ENCODE assay signal across 27 cellular contexts in genomic region chr3:106729481-106729880, GRCh38.
A peak's percentile ranks its signal among the peaks of the same experiment; 100 is the strongest.
DNase-seq lines count a peak whose midpoint lies in the region; ATAC-seq, FAIRE-seq and TF ChIP-seq lines count a peak whose summit lies in the region.
"Had no signal": no experiment of that assay in that cellular context is flagged by ENCODE, and none has a peak within 500 bp of the region (broad histone marks: within the 10 kb centered on the region; RNA-seq: fewer than 3 reads in every experiment).

No MANE protein-coding gene starts in this region.

- TF ChIP-seq EP300 in transverse colon (IDR thresholded peaks at IDR 0.05; ENCODE audit: low read depth) = no peak

- BruUV-seq in Calu3 (replicated peaks; lab: Mats Ljungman, UMichigan) = no TSS peak
- no TSS peak for BruUV-seq in PC-3 (replicated peaks; lab: Mats Ljungman, UMichigan)

- H3K9ac ChIP-seq in PC-3 (ENCODE audit: low read length) = no peak overlapping the region
- H3K9ac ChIP-seq in endodermal cell (ENCODE audit: extremely low read depth, low read length, poor library complexity, severe bottlenecking) = no peak overlapping the region
- no peak overlapping the region for H3K9ac ChIP-seq in neural progenitor cell
- no peak overlapping the region for H3K9ac ChIP-seq in colonic mucosa (ENCODE audit: low read depth in 2 of 2, low read length in 2 of 2)
- H3K9ac ChIP-seq: KMS-11 had no signal

- H3K27ac Mint-ChIP-seq in Calu3 (ENCODE audit: unreplicated experiment) (peak overlapping the region; percentile 85), endodermal cell (no peak overlapping the region), neural progenitor cell (peak overlapping the region; percentile 97)
- H3K27ac Mint-ChIP-seq: activated CD4-positive, alpha-beta memory T cell treated with anti-CD3 and anti-CD28 coated beads for 36 hours; activated naive CD4-positive, alpha-beta T cell treated with anti-CD3 and anti-CD28 coated beads, Interleukin-2, amount 50 U/mL, for 72 hours; activated T-helper 17 cell treated with anti-CD3 and anti-CD28 coated beads, Interleukin-2, amount 50 U/mL, for 72 hours; naive thymus-derived CD4-positive, alpha-beta T cell; T-helper 17 cell had no signal

- no peak for ATAC-seq in PC-3
- ATAC-seq: activated naive CD4-positive, alpha-beta T cell treated with anti-CD3 and anti-CD28 coated beads, Interleukin-2, amount 50 U/mL, for 72 hours; activated T-helper 17 cell treated with anti-CD3 and anti-CD28 coated beads, Interleukin-2, amount 50 U/mL, for 72 hours; heart right ventricle; naive thymus-derived CD4-positive, alpha-beta T cell; T-helper 17 cell had no signal

- H3K27me3 ChIP-seq in PC-3 (ENCODE audit: low read length) = no peaks in the 10 kb centered on the region
- H3K27me3 ChIP-seq in endodermal cell (ENCODE audit: control insufficient read depth, insufficient read depth, low read length, poor library complexity, severe bottlenecking) = no peaks in the 10 kb centered on the region
- no peaks in the 10 kb centered on the region for H3K27me3 ChIP-seq in neural progenitor cell
- no peaks in the 10 kb centered on the region for H3K27me3 ChIP-seq in transverse colon
- no peaks in the 10 kb centered on the region for H3K27me3 ChIP-seq in colonic mucosa
- H3K27me3 ChIP-seq: ascending aorta, heart right ventricle, spleen had no signal

- POLR2A ChIA-PET in PC-3 (lab: Charles Lee; ENCODE audit: unreplicated experiment) = no interaction called here

- H3K9me3 ChIP-seq in PC-3 (ENCODE audit: low read length) (no peaks in the 10 kb centered on the region), endodermal cell (ENCODE audit: control insufficient read depth, low read length) (no peaks in the 10 kb centered on the region), neural progenitor cell (ENCODE audit: low read depth) (no peaks in the 10 kb centered on the region), transverse colon (no peaks in the 10 kb centered on the region), colonic mucosa (no peaks in the 10 kb centered on the region)
- H3K9me3 ChIP-seq: ascending aorta, heart right ventricle, ovary, spleen had no signal

- H3K4me3 Mint-ChIP-seq in Calu3 (ENCODE audit: low read depth, unreplicated experiment) = no peak overlapping the region
- H3K4me3 Mint-ChIP-seq in endodermal cell = no peak overlapping the region
- H3K4me3 Mint-ChIP-seq in neural progenitor cell = no peak overlapping the region
- H3K4me3 Mint-ChIP-seq: activated CD4-positive, alpha-beta memory T cell treated with anti-CD3 and anti-CD28 coated beads for 36 hours; activated T-helper 17 cell treated with anti-CD3 and anti-CD28 coated beads, Interleukin-2, amount 50 U/mL, for 72 hours; naive thymus-derived CD4-positive, alpha-beta T cell; T-helper 17 cell had no signal

- H3K27me3 Mint-ChIP-seq in Calu3 (ENCODE audit: unreplicated experiment) (no peaks in the 10 kb centered on the region), endodermal cell (ENCODE audit: insufficient read depth) (no peaks in the 10 kb centered on the region), neural progenitor cell (ENCODE audit: insufficient read depth, low read depth) (no peaks in the 10 kb centered on the region)

- no peak for FAIRE-seq in GM19239 (lab: Jason Lieb, UNC)

- H3K79me2 ChIP-seq in PC-3 (ENCODE audit: low read length) (no peaks in the 10 kb centered on the region), neural progenitor cell (ENCODE audit: low read depth) (no peaks in the 10 kb centered on the region)

- H3K9me2 ChIP-seq in PC-3 (replicated peaks; ENCODE audit: low read length) = no peaks in the 10 kb centered on the region

- no peak for TF ChIP-seq POLR2A in transverse colon (IDR thresholded peaks at IDR 0.05)

- WGBS in endodermal cell (ENCODE audit: insufficient coverage in 1 of 2, insufficient read length in 1 of 2), 2 experiments = 90% methylated on average over 1 of the region's 1 CpG; no CpG with 5 or more reads in 1 of the 2 experiments
- WGBS in transverse colon (ENCODE audit: low coverage in 1 of 2), 2 donors = 68 to 92% methylated on average over 1 of the region's 1 CpG

- H3K27ac ChIP-seq in PC-3 (ENCODE audit: low read length) (peak overlapping the region; percentile 75), endodermal cell (ENCODE audit: low read depth, low read length) (peak overlapping the region; percentile 96), neural progenitor cell (no peak overlapping the region), transverse colon (no peak overlapping the region), colonic mucosa (no peak overlapping the region)
- H3K27ac ChIP-seq: KMS-11, SK-N-MC, spleen had no signal

- H3K36me3 Mint-ChIP-seq in Calu3 (ENCODE audit: insufficient read depth, unreplicated experiment) (peaks cover 4% of the 10 kb centered on the region), endodermal cell (ENCODE audit: low read depth) (no peaks in the 10 kb centered on the region), neural progenitor cell (no peaks in the 10 kb centered on the region)
- H3K36me3 Mint-ChIP-seq: activated CD4-positive, alpha-beta memory T cell treated with anti-CD3 and anti-CD28 coated beads for 36 hours; activated naive CD4-positive, alpha-beta T cell treated with anti-CD3 and anti-CD28 coated beads, Interleukin-2, amount 50 U/mL, for 72 hours; naive thymus-derived CD4-positive, alpha-beta T cell had no signal

- H3K4me2 ChIP-seq in PC-3 (ENCODE audit: low read length) = peak overlapping the region; percentile 78
- no peak overlapping the region for H3K4me2 ChIP-seq in neural progenitor cell
- H3K4me2 ChIP-seq: KMS-11 had no signal

- DNase-seq in Calu3 (no peak), PC-3 (no peak), endodermal cell (no peak), neural progenitor cell (ENCODE audit: low spot score) (no peak), G401 (ENCODE audit: low spot score) (no peak), transverse colon (no peak), GM19239 (ENCODE audit: insufficient read length, low spot score) (no peak), colonic mucosa (no peak)
- DNase-seq: activated CD4-positive, alpha-beta memory T cell treated with anti-CD3 and anti-CD28 coated beads for 36 hours; activated CD4-positive, CD25-positive, alpha-beta regulatory T cell treated with anti-CD3 and anti-CD28 coated beads, Interleukin-2, amount 50 U/mL, for 72 hours; activated CD8-positive, alpha-beta memory T cell treated with anti-CD3 and anti-CD28 coated beads, Interleukin-2, amount 50 U/mL, for 48 hours; heart right ventricle; mesendoderm; naive thymus-derived CD4-positive, alpha-beta T cell; NCI-H1436; NCI-H2107; NCI-H446; NCI-H774; ovary; RPMI8226; spleen; T-helper 17 cell had no signal

- intact Hi-C loops in Calu3 (cut with micrococcal nuclease; ENCODE audit: unreplicated experiment) = loop anchor here (5.0 to 10.0 kb wide), 4 partner anchors 38 to 395 kb away; no protein-coding TSS in a partner anchor
- intact Hi-C loops in PC-3 (cut with micrococcal nuclease) = loop anchor here (5.0 to 10.0 kb wide), 2 partner anchors 95 to 862 kb away; partner anchors contain the start of gene CBLB
- intact Hi-C loops in transverse colon (cut with DNase I; ENCODE audit: low total_unique reads) = no loop called here
- intact Hi-C loops in colonic mucosa (cut with DNase I) = no loop called here

- TF ChIP-seq CTCF in Calu3 (IDR thresholded peaks at IDR 0.05; ENCODE audit: unreplicated experiment) (no peak), PC-3 (conservative IDR thresholded peaks at IDR 0.05; ENCODE audit: low read depth, low read length) (no peak), endodermal cell (conservative IDR thresholded peaks at IDR 0.05) (no peak), neural progenitor cell (IDR thresholded peaks at IDR 0.05) (no peak), transverse colon (IDR thresholded peaks at IDR 0.05) (no peak), colonic mucosa (IDR thresholded peaks at IDR 0.05) (no peak)

- H3K4me1 ChIP-seq in PC-3 (ENCODE audit: insufficient read depth, low read length) = peaks cover 27% of the 10 kb centered on the region
- H3K4me1 ChIP-seq in endodermal cell (ENCODE audit: control insufficient read depth, insufficient read depth, low read length) = no peaks in the 10 kb centered on the region
- H3K4me1 ChIP-seq in neural progenitor cell = no peaks in the 10 kb centered on the region
- no peaks in the 10 kb centered on the region for H3K4me1 ChIP-seq in transverse colon
- no peaks in the 10 kb centered on the region for H3K4me1 ChIP-seq in colonic mucosa
- H3K4me1 ChIP-seq: ascending aorta, spleen had no signal

- H3K4me1 Mint-ChIP-seq in Calu3 (ENCODE audit: low read depth, unreplicated experiment) (peaks cover 55% of the 10 kb centered on the region), endodermal cell (peaks cover 10% of the 10 kb centered on the region), neural progenitor cell (peaks cover 33% of the 10 kb centered on the region)
- H3K4me1 Mint-ChIP-seq: activated T-helper 17 cell treated with anti-CD3 and anti-CD28 coated beads, Interleukin-2, amount 50 U/mL, for 72 hours; naive thymus-derived CD4-positive, alpha-beta T cell; T-helper 17 cell had no signal

- H4K20me1 ChIP-seq in PC-3 (ENCODE audit: low read length) = no peaks in the 10 kb centered on the region
- no peaks in the 10 kb centered on the region for H4K20me1 ChIP-seq in neural progenitor cell (ENCODE audit: low read depth)

- no peaks in the 10 kb centered on the region for H3K36me3 ChIP-seq in PC-3 (ENCODE audit: low read depth, low read length)
- no peaks in the 10 kb centered on the region for H3K36me3 ChIP-seq in endodermal cell (ENCODE audit: control insufficient read depth, insufficient read depth, low read length)
- H3K36me3 ChIP-seq in neural progenitor cell = no peaks in the 10 kb centered on the region
- H3K36me3 ChIP-seq in transverse colon = no peaks in the 10 kb centered on the region
- H3K36me3 ChIP-seq in colonic mucosa = no peaks in the 10 kb centered on the region
- H3K36me3 ChIP-seq: ascending aorta, heart right ventricle, ovary, spleen had no signal

- H3F3A ChIP-seq in PC-3 (ENCODE audit: low read length, unreplicated experiment) = peaks cover 5% of the 10 kb centered on the region
- no peaks in the 10 kb centered on the region for H3F3A ChIP-seq in neural progenitor cell (ENCODE audit: low read depth)

- in situ Hi-C loops in G401 (cut with HindIII; ENCODE audit: low sequenced_read_pairs) (no loop called here), transverse colon (cut with MboI; ENCODE audit: low pct_ligation_motif_present in 1 of 4, low pct_unique_long_range_greater_than_20kb in 1 of 4, low sequenced_read_pairs in 3 of 4) (no loop called here)

- H2AFZ ChIP-seq in PC-3 (ENCODE audit: low read length) = peak overlapping the region; percentile 68; the same call in 1 of the 2 replicates
- no peak overlapping the region for H2AFZ ChIP-seq in neural progenitor cell (replicated peaks)

- H3K9me3 Mint-ChIP-seq in Calu3 (ENCODE audit: low read depth, unreplicated experiment) = peaks cover 3% of the 10 kb centered on the region
- H3K9me3 Mint-ChIP-seq in endodermal cell = no peaks in the 10 kb centered on the region
- no peaks in the 10 kb centered on the region for H3K9me3 Mint-ChIP-seq in neural progenitor cell
- H3K9me3 Mint-ChIP-seq: activated CD4-positive, alpha-beta memory T cell treated with anti-CD3 and anti-CD28 coated beads for 36 hours; activated naive CD4-positive, alpha-beta T cell treated with anti-CD3 and anti-CD28 coated beads, Interleukin-2, amount 50 U/mL, for 72 hours; activated T-helper 17 cell treated with anti-CD3 and anti-CD28 coated beads, Interleukin-2, amount 50 U/mL, for 72 hours; naive thymus-derived CD4-positive, alpha-beta T cell had no signal

- H3K4me3 ChIP-seq in PC-3 (ENCODE audit: low read length) = no peak overlapping the region
- H3K4me3 ChIP-seq in endodermal cell (ENCODE audit: low read length) = no peak overlapping the region
- no peak overlapping the region for H3K4me3 ChIP-seq in neural progenitor cell
- H3K4me3 ChIP-seq in transverse colon = no peak overlapping the region
- no peak overlapping the region for H3K4me3 ChIP-seq in colonic mucosa
- H3K4me3 ChIP-seq: heart right ventricle, ovary, SK-N-MC, spleen had no signal

- CTCF ChIA-PET in Calu3 (lab: Charles Lee) = no interaction called here
- CTCF ChIA-PET in PC-3 (lab: Charles Lee) = no interaction called here

Comparison
In these comparisons a context has a peak if more than half of its experiments do, and no peak if none do; other contexts are left out.
1. H3K27ac ChIP-seq: peak in PC-3 (single experiment) and endodermal cell (single experiment); none in neural progenitor cell (single experiment), transverse colon (0 of 4) and colonic mucosa (single experiment).
2. intact Hi-C loops: an anchor here in Calu3 (5.0 to 10.0 kb wide) and PC-3 (5.0 to 10.0 kb wide); none called in transverse colon and colonic mucosa.